In genomic region chr11:65422633-65423515, GRCh38 we compare ENCODE assay signal across 8 cellular contexts. TPM values are rescaled to one million over a fixed set of nuclear protein-coding genes. Genes with fewer than 3 reads are reported as not detected.
DNase-seq lines count a peak whose midpoint lies in the region; FAIRE-seq and TF ChIP-seq lines count a peak whose summit lies in the region.

NEAT1 (plus strand) TSS chr11:65422798.

- peaks cover 45% of the 10 kb centered on the region for H3K36me3 ChIP-seq in osteoblast (ENCODE audit: insufficient read depth, low read length)

- peak within 1 kb of the TSS; percentile 100 for H3K27ac ChIP-seq in osteoblast (ENCODE audit: low read depth, low read length)
- H3K27ac ChIP-seq in temporal lobe (ENCODE audit: low read depth, low read length): peak within 1 kb of the TSS; percentile 100

- peak within 1 kb of the TSS; percentile 97 for H3K27ac Mint-ChIP-seq in activated naive CD4-positive, alpha-beta T cell treated with anti-CD3 and anti-CD28 coated beads, Interleukin-2, amount 50 U/mL, for 24 hours

- H3K27me3 ChIP-seq in osteoblast (ENCODE audit: insufficient read depth, low read length): no peaks in the 10 kb centered on the region

- H3K4me1 Mint-ChIP-seq in activated naive CD4-positive, alpha-beta T cell treated with anti-CD3 and anti-CD28 coated beads, Interleukin-2, amount 50 U/mL, for 24 hours: peaks cover 40% of the 10 kb centered on the region

- peaks cover 31% of the 10 kb centered on the region for H3K36me3 Mint-ChIP-seq in activated naive CD4-positive, alpha-beta T cell treated with anti-CD3 and anti-CD28 coated beads, Interleukin-2, amount 50 U/mL, for 24 hours

- H3K9me3 ChIP-seq in osteoblast (ENCODE audit: low read depth, low read length): no peaks in the 10 kb centered on the region

- H3K4me3 Mint-ChIP-seq in activated naive CD4-positive, alpha-beta T cell treated with anti-CD3 and anti-CD28 coated beads, Interleukin-2, amount 50 U/mL, for 24 hours: peak within 1 kb of the TSS; percentile 96

- no peak for FAIRE-seq in D721Med (lab: Jason Lieb, UNC)

- DNase-seq in ELF-1 (ENCODE audit: low read depth, low spot score): peak; percentile 95
- DNase-seq in SKM-1 (lab: John Stamatoyannopoulos, UW; ENCODE audit: unreplicated experiment): peak; percentile 92
- no peak for DNase-seq in glomerular endothelial cell (ENCODE audit: extremely low read depth, low read depth, low spot score)
- no peak for DNase-seq in osteoblast (ENCODE audit: insufficient read length, low spot score, missing footprints)
- DNase-seq in D721Med (ENCODE audit: insufficient read length, low spot score): no peak

- no peak within 1 kb of the TSS for H2AFZ ChIP-seq in osteoblast (ENCODE audit: low read length)

- TF ChIP-seq RAD21 in Ishikawa (IDR thresholded peaks at IDR 0.05; ENCODE audit: low read depth): no peak

- H3K4me1 ChIP-seq in osteoblast (ENCODE audit: insufficient read depth, low read length): peaks cover 47% of the 10 kb centered on the region

- H3K79me2 ChIP-seq in osteoblast (ENCODE audit: insufficient read depth, low read length): peaks cover 84% of the 10 kb centered on the region

- no peak for TF ChIP-seq EP300 in Ishikawa (IDR thresholded peaks at IDR 0.05; ENCODE audit: borderline replicate concordance)

- H3K4me3 ChIP-seq in osteoblast (ENCODE audit: insufficient read depth, low read length): peak within 1 kb of the TSS; percentile 77

- H3K27me3 Mint-ChIP-seq in activated naive CD4-positive, alpha-beta T cell treated with anti-CD3 and anti-CD28 coated beads, Interleukin-2, amount 50 U/mL, for 24 hours: no peaks in the 10 kb centered on the region

- TF ChIP-seq CTCF in osteoblast (IDR thresholded peaks at IDR 0.05; ENCODE audit: extremely low read depth, low read depth, low read length) (no peak), D721Med (IDR thresholded peaks at IDR 0.05; ENCODE audit: insufficient read depth, missing control alignments) (no peak)

- H3K4me2 ChIP-seq in osteoblast (ENCODE audit: insufficient read depth, low read length): peak within 1 kb of the TSS; percentile 84

- peaks cover 50% of the 10 kb centered on the region for H4K20me1 ChIP-seq in osteoblast (ENCODE audit: insufficient read depth, low read length)

- no peaks in the 10 kb centered on the region for H3K9me3 Mint-ChIP-seq in activated naive CD4-positive, alpha-beta T cell treated with anti-CD3 and anti-CD28 coated beads, Interleukin-2, amount 50 U/mL, for 24 hours

TF ChIP-seq in Ishikawa, 13 proteins besides CTCF, POLR2A, EP300 and RAD21:
- TF ChIP-seq TCF12 (IDR thresholded peaks at IDR 0.05; ENCODE audit: low read depth): no peak
- no peak for TF ChIP-seq FOXM1 (IDR thresholded peaks at IDR 0.05; ENCODE audit: borderline replicate concordance, low read depth)
- no peak for TF ChIP-seq TAF1 (IDR thresholded peaks at IDR 0.05; ENCODE audit: low read depth)
- TF ChIP-seq YY1 (IDR thresholded peaks at IDR 0.05; ENCODE audit: low read depth): no peak
- TF ChIP-seq ZBTB7A (IDR thresholded peaks at IDR 0.05; ENCODE audit: low read depth): peak; percentile 15; the same call in 1 of the 2 replicates
- TF ChIP-seq USF1 (IDR thresholded peaks at IDR 0.05): no peak
- no peak for TF ChIP-seq TEAD4 (IDR thresholded peaks at IDR 0.05)

RNA-seq across cellular contexts. Expression of gene NEAT1, which starts in this region (rescaled TPM):
- 125 and 425 TPM in 2 replicates for total RNA-seq in glomerular endothelial cell
- 818 and 1,122 TPM in 2 replicates for total RNA-seq in osteoblast
- total RNA-seq in temporal lobe: 8.4 TPM

Comparison
In these comparisons a context has a peak if more than half of its experiments do, and no peak if none do; other contexts are left out.
1. RNA of gene NEAT1 (total RNA-seq): 818 to 1,122 TPM in osteoblast and 125 to 425 TPM in glomerular endothelial cell; 8.4 TPM in temporal lobe (single experiment); every median in the first group is over 10 times any median in the second.
2. DNase-seq: peak in ELF-1 (single experiment) and SKM-1 (single experiment); none in glomerular endothelial cell (single experiment), osteoblast (single experiment) and D721Med (single experiment).